In genomic region chr6:66561479-66561878, GRCh38 we compare ENCODE assay signal across 11 cellular contexts.
"Had no signal": no experiment of that assay in that cellular context is flagged by ENCODE, and none has a peak within 500 bp of the region (broad histone marks: within the 10 kb centered on the region; RNA-seq: fewer than 3 reads in every experiment).

No MANE protein-coding gene starts in this region.

- DNase-seq: GM23248, GOT3, H7, H9, HCEC 1CT, HFFc6 had no signal

- H3K36me3 ChIP-seq: HAP-1 had no signal

- H3K9ac ChIP-seq: GM23248 had no signal

- ATAC-seq: GM23338, HCT116 had no signal

- H3K4me2 ChIP-seq: GM23338 had no signal

- H3K9me3 ChIP-seq: HAP-1 had no signal

- H3K27ac ChIP-seq: GM23248 had no signal

- H3K4me3 ChIP-seq: GM23248, GM23338, HAP-1 had no signal

- FAIRE-seq: H1, H54 had no signal

- H2AFZ ChIP-seq: GM23248, GM23338 had no signal
